ENCODE assay signal across 1 cellular context in the genomic region with DNA sequence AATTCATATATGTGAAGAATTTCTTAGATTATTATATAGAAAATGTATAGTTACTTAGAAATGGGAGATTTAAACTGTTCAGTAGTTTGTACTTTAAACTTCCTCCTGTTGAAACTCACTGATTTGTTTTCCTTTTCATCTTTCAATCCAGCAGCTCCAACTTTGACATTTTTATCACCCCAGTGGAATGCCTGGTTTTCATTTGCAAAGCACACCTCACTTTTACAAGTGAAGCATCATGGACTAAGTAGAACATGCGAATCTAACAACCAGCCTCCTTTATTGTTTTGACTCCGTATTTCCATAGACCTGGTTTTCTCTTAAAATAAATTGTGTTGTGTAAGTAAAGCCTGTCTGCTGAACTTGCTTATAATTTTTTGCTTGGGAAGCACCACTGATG.
TF ChIP-seq lines count a peak whose summit lies in the region.

No MANE protein-coding gene starts in this region.

TF ChIP-seq in GM23338, 12 proteins besides CTCF, POLR2A, EP300 and RAD21 (continued from another document):
- TF ChIP-seq, protein P1, sequence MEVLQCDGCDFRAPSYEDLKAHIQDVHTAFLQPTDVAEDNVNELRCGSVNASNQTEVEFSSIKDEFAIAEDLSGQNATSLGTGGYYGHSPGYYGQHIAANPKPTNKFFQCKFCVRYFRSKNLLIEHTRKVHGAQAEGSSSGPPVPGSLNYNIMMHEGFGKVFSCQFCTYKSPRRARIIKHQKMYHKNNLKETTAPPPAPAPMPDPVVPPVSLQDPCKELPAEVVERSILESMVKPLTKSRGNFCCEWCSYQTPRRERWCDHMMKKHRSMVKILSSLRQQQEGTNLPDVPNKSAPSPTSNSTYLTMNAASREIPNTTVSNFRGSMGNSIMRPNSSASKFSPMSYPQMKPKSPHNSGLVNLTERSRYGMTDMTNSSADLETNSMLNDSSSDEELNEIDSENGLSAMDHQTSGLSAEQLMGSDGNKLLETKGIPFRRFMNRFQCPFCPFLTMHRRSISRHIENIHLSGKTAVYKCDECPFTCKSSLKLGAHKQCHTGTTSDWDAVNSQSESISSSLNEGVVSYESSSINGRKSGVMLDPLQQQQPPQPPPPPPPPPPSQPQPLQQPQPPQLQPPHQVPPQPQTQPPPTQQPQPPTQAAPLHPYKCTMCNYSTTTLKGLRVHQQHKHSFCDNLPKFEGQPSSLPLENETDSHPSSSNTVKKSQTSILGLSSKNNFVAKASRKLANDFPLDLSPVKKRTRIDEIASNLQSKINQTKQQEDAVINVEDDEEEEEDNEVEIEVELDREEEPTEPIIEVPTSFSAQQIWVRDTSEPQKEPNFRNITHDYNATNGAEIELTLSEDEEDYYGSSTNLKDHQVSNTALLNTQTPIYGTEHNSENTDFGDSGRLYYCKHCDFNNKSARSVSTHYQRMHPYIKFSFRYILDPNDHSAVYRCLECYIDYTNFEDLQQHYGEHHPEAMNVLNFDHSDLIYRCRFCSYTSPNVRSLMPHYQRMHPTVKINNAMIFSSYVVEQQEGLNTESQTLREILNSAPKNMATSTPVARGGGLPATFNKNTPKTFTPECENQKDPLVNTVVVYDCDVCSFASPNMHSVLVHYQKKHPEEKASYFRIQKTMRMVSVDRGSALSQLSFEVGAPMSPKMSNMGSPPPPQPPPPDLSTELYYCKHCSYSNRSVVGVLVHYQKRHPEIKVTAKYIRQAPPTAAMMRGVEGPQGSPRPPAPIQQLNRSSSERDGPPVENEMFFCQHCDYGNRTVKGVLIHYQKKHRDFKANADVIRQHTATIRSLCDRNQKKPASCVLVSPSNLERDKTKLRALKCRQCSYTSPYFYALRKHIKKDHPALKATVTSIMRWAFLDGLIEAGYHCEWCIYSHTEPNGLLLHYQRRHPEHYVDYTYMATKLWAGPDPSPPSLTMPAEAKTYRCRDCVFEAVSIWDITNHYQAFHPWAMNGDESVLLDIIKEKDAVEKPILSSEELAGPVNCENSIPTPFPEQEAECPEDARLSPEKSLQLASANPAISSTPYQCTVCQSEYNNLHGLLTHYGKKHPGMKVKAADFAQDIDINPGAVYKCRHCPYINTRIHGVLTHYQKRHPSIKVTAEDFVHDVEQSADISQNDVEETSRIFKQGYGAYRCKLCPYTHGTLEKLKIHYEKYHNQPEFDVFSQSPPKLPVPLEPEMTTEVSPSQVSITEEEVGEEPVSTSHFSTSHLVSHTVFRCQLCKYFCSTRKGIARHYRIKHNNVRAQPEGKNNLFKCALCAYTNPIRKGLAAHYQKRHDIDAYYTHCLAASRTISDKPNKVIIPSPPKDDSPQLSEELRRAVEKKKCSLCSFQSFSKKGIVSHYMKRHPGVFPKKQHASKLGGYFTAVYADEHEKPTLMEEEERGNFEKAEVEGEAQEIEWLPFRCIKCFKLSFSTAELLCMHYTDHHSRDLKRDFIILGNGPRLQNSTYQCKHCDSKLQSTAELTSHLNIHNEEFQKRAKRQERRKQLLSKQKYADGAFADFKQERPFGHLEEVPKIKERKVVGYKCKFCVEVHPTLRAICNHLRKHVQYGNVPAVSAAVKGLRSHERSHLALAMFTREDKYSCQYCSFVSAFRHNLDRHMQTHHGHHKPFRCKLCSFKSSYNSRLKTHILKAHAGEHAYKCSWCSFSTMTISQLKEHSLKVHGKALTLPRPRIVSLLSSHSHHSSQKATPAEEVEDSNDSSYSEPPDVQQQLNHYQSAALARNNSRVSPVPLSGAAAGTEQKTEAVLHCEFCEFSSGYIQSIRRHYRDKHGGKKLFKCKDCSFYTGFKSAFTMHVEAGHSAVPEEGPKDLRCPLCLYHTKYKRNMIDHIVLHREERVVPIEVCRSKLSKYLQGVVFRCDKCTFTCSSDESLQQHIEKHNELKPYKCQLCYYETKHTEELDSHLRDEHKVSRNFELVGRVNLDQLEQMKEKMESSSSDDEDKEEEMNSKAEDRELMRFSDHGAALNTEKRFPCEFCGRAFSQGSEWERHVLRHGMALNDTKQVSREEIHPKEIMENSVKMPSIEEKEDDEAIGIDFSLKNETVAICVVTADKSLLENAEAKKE (CRISPR knock-in tag; IDR thresholded peaks at IDR 0.05), result no peak
- TF ChIP-seq POLR2AphosphoS5 (IDR thresholded peaks at IDR 0.05; ENCODE audit: low read depth) (no peak), ETS1 (IDR thresholded peaks at IDR 0.05) (no peak), ZNF331 (CRISPR knock-in tag; IDR thresholded peaks at IDR 0.05; ENCODE audit: low read depth) (no peak)
TF ChIP-seq in GM23338: peak in this region for 0.
